Comparison of ENCODE assay signal across 13 cellular contexts in genomic region chr13:34358811-34359513, GRCh38.
DNase-seq lines count a peak whose midpoint lies in the region; ATAC-seq and TF ChIP-seq lines count a peak whose summit lies in the region.
"Had no signal": no experiment of that assay in that cellular context is flagged by ENCODE, and none has a peak within 500 bp of the region (broad histone marks: within the 10 kb centered on the region; RNA-seq: fewer than 3 reads in every experiment).

No MANE protein-coding gene starts in this region.

- TF ChIP-seq EP300 in tibial nerve (IDR thresholded peaks at IDR 0.05), result peak in 1 of 2 donors; percentile 44

- no peak overlapping the region for H2AFZ ChIP-seq in GM23248

- peak overlapping the region; percentile 17; the same call in 1 of the 2 replicates for H3K9ac ChIP-seq in GM23248

- peaks cover 35% of the 10 kb centered on the region for H3F3A ChIP-seq in GM23248 (ENCODE audit: insufficient read depth)

- H3K9me2 ChIP-seq in GM23248 (ENCODE audit: insufficient read depth), result no peaks in the 10 kb centered on the region

- H3K4me1 ChIP-seq in GM23248 (ENCODE audit: insufficient read depth), result peaks cover 37% of the 10 kb centered on the region
- peaks cover 0 to 7% (median 0%) of the 10 kb centered on the region in 4 donors for H3K4me1 ChIP-seq in tibial nerve

- TF ChIP-seq POLR2A in tibial nerve (IDR thresholded peaks at IDR 0.05), result no peak

- no peaks in the 10 kb centered on the region for H3K79me2 ChIP-seq in GM23248 (ENCODE audit: insufficient read depth)

- no peaks in the 10 kb centered on the region for H3K27me3 ChIP-seq in GM23248 (replicated peaks; ENCODE audit: insufficient read depth)
- H3K27me3 ChIP-seq in kidney epithelial cell (ENCODE audit: control insufficient read depth, insufficient read depth, low read length), result no peaks in the 10 kb centered on the region
- H3K27me3 ChIP-seq in tibial nerve, result no peaks in the 10 kb centered on the region

- H3K4me2 ChIP-seq in GM23248 (ENCODE audit: unreplicated experiment), result peak overlapping the region; percentile 31

- H3K27ac ChIP-seq in GM23248 (peak overlapping the region; percentile 78), tibial nerve (no peak overlapping the region)

- 28 to 30% methylated on average over 2 of the region's 2 CpGs for WGBS in GM23248 (ENCODE audit: low coverage in 1 of 2, low lambda C conversion rate in 2 of 2, missing lambda C conversion rate in 2 of 2), 2 experiments
- WGBS in tibial nerve, 2 donors, result 50 to 56% methylated on average over 2 of the region's 2 CpGs

- ATAC-seq in GM21515 (IDR thresholded peaks at IDR 0.05; ENCODE audit: unreplicated experiment), result no peak
- ATAC-seq: activated CD4-positive, CD25-positive, alpha-beta regulatory T cell treated with anti-CD3 and anti-CD28 coated beads, Interleukin-2, amount 50 U/mL, for 24 hours; esophagus mucosa had no signal

- DNase-seq in A172 (ENCODE audit: low spot score), result peak; percentile 82
- peak; percentile 86 for DNase-seq in GM23248
- DNase-seq in astrocyte of the spinal cord (ENCODE audit: low read depth, low spot score), result peak; percentile 82
- peak; percentile 28 for DNase-seq in kidney epithelial cell (ENCODE audit: low read depth)
- DNase-seq in activated gamma-delta T cell treated with Interleukin-2 at 50 U/mL for 16 hours, result no peak
- no peak for DNase-seq in tibial nerve (ENCODE audit: low spot score in 2 of 2)
- DNase-seq in NCI-H2029 (lab: John Stamatoyannopoulos, UW), result no peak
- DNase-seq: activated T-cell treated with anti-CD3 and anti-CD28 coated beads, Interleukin-2, amount 50 U/mL, for 48 hours; NCI-H1694 treated with DMSO at 0.1 percent for 48 hours; stimulated activated CD8-positive, alpha-beta memory T cell treated with anti-CD3 and anti-CD28 coated beads, Interleukin-4, amount 100 ng/mL, for 48 hours had no signal

- no peak for TF ChIP-seq CTCF in astrocyte of the spinal cord (IDR thresholded peaks at IDR 0.05; ENCODE audit: low read depth, low read length)
- no peak for TF ChIP-seq CTCF in kidney epithelial cell (IDR thresholded peaks at IDR 0.05; ENCODE audit: insufficient read depth, low read length, poor library complexity, severe bottlenecking)
- TF ChIP-seq CTCF in tibial nerve (IDR thresholded peaks at IDR 0.05), result no peak

- in situ Hi-C loops in GM23248 (cut with MboI) (no loop called here), astrocyte of the spinal cord (cut with HindIII; ENCODE audit: low sequenced_read_pairs) (no loop called here)

- no peaks in the 10 kb centered on the region for H3K9me3 ChIP-seq in GM23248 (ENCODE audit: low read depth)
- no peaks in the 10 kb centered on the region for H3K9me3 ChIP-seq in tibial nerve

- H4K20me1 ChIP-seq in GM23248 (ENCODE audit: insufficient read depth), result no peaks in the 10 kb centered on the region

- no peak overlapping the region for H3K4me3 ChIP-seq in GM23248
- no peak overlapping the region for H3K4me3 ChIP-seq in astrocyte of the spinal cord (ENCODE audit: low read depth, low read length)
- H3K4me3 ChIP-seq in kidney epithelial cell (ENCODE audit: low read depth, low read length), result no peak overlapping the region
- H3K4me3 ChIP-seq in tibial nerve, result no peak overlapping the region

- H3K36me3 ChIP-seq in GM23248 (ENCODE audit: low read depth) (no peaks in the 10 kb centered on the region), kidney epithelial cell (ENCODE audit: control insufficient read depth, insufficient read depth, low read length) (no peaks in the 10 kb centered on the region), tibial nerve (no peaks in the 10 kb centered on the region)

Comparison
In these comparisons a context has a peak if more than half of its experiments do, and no peak if none do; other contexts are left out.
1. DNase-seq: peak in A172 (single experiment), GM23248 (single experiment), astrocyte of the spinal cord (single experiment) and kidney epithelial cell (single experiment); none in activated gamma-delta T cell treated with Interleukin-2 at 50 U/mL for 16 hours (single experiment), tibial nerve (0 of 2) and NCI-H2029 (single experiment).